In the genomic region with DNA sequence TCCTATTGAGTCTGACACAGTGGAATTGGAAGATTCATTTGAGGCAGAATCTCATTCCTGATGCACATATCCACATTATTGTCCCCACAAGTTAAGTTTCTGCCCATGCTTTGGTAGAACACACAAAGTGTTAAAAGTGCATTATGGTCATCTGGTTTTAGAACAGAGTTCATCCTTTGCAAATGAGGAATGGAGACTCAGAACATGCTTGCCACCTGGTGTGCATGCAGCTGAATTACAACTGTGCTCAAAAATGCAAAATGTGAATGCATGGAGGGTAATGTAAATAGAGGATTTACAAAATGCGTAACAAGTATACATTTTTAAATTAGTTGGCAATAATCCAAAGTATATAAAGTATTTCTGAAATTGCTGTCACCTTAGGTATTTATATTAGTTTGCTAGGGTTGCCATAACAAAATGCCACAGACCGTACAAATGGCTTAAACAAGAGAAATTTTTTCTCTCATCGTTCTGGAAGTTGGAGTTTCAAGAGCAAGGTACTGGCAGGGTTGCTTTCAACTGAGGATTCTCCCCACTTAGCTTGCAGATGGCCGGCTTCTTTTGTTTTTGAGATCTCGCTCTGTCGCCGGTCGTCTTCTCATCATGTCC, we compare ENCODE assay signal across 1 cellular context.
TF ChIP-seq lines count a peak whose summit lies in the region.

No MANE protein-coding gene starts in this region.

TF ChIP-seq in GM23338, 12 proteins besides CTCF, POLR2A, EP300 and RAD21 (continued from another document):
- TF ChIP-seq, protein P1, sequence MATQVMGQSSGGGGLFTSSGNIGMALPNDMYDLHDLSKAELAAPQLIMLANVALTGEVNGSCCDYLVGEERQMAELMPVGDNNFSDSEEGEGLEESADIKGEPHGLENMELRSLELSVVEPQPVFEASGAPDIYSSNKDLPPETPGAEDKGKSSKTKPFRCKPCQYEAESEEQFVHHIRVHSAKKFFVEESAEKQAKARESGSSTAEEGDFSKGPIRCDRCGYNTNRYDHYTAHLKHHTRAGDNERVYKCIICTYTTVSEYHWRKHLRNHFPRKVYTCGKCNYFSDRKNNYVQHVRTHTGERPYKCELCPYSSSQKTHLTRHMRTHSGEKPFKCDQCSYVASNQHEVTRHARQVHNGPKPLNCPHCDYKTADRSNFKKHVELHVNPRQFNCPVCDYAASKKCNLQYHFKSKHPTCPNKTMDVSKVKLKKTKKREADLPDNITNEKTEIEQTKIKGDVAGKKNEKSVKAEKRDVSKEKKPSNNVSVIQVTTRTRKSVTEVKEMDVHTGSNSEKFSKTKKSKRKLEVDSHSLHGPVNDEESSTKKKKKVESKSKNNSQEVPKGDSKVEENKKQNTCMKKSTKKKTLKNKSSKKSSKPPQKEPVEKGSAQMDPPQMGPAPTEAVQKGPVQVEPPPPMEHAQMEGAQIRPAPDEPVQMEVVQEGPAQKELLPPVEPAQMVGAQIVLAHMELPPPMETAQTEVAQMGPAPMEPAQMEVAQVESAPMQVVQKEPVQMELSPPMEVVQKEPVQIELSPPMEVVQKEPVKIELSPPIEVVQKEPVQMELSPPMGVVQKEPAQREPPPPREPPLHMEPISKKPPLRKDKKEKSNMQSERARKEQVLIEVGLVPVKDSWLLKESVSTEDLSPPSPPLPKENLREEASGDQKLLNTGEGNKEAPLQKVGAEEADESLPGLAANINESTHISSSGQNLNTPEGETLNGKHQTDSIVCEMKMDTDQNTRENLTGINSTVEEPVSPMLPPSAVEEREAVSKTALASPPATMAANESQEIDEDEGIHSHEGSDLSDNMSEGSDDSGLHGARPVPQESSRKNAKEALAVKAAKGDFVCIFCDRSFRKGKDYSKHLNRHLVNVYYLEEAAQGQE (IDR thresholded peaks at IDR 0.05; ENCODE audit: unreplicated experiment) = no peak
- TF ChIP-seq, protein P2, sequence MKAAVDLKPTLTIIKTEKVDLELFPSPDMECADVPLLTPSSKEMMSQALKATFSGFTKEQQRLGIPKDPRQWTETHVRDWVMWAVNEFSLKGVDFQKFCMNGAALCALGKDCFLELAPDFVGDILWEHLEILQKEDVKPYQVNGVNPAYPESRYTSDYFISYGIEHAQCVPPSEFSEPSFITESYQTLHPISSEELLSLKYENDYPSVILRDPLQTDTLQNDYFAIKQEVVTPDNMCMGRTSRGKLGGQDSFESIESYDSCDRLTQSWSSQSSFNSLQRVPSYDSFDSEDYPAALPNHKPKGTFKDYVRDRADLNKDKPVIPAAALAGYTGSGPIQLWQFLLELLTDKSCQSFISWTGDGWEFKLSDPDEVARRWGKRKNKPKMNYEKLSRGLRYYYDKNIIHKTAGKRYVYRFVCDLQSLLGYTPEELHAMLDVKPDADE (IDR thresholded peaks at IDR 0.05) = no peak
- TF ChIP-seq ZNF331 (CRISPR knock-in tag; IDR thresholded peaks at IDR 0.05; ENCODE audit: low read depth) (no peak), ZNF462 (CRISPR knock-in tag; IDR thresholded peaks at IDR 0.05) (no peak), NANOG (IDR thresholded peaks at IDR 0.05; ENCODE audit: borderline replicate concordance) (no peak), STAT1 (IDR thresholded peaks at IDR 0.05; ENCODE audit: unreplicated experiment) (no peak), CREB1 (CRISPR knock-in tag; IDR thresholded peaks at IDR 0.05; ENCODE audit: low read depth) (no peak), EZH2 (IDR thresholded peaks at IDR 0.05; ENCODE audit: low read depth, unreplicated experiment) (no peak)
